Comparison of ENCODE assay signal across 21 cellular contexts in genomic region chr7:98568891-98569290, GRCh38. TPM values are rescaled to one million over a fixed set of nuclear protein-coding genes. Genes with fewer than 3 reads are reported as not detected.
A peak's percentile ranks its signal among the peaks of the same experiment; 100 is the strongest.
DNase-seq lines count a peak whose midpoint lies in the region; ATAC-seq and TF ChIP-seq lines count a peak whose summit lies in the region.
"Had no signal": no experiment of that assay in that cellular context is flagged by ENCODE, and none has a peak within 500 bp of the region (broad histone marks: within the 10 kb centered on the region; RNA-seq: fewer than 3 reads in every experiment).

No MANE protein-coding gene starts in this region.

- H3K36me3 ChIP-seq in Caco-2 (ENCODE audit: control insufficient read depth, insufficient read depth, low read length) = no peaks in the 10 kb centered on the region
- no peaks in the 10 kb centered on the region for H3K36me3 ChIP-seq in neuronal stem cell (replicated peaks in 1 of 2; ENCODE audit: control insufficient read depth in 2 of 2, insufficient read depth in 2 of 2, low read length in 2 of 2)
- no peaks in the 10 kb centered on the region for H3K36me3 ChIP-seq in CD4-positive, alpha-beta memory T cell (ENCODE audit: insufficient read depth, low read length)
- H3K36me3 ChIP-seq: thyroid gland had no signal

- no peaks in the 10 kb centered on the region for H3K79me1 ChIP-seq in neuronal stem cell (ENCODE audit: low read depth, low read length)

- peak overlapping the region; percentile 50 for H3K18ac ChIP-seq in neuronal stem cell (ENCODE audit: low read length)

- H2AFZ ChIP-seq in neuronal stem cell (ENCODE audit: low read length) = no peak overlapping the region

- no peak overlapping the region for H3K23ac ChIP-seq in neuronal stem cell (ENCODE audit: low read depth, low read length, poor library complexity)

- H3K9me3 ChIP-seq in Caco-2 (no peaks in the 10 kb centered on the region), neuronal stem cell (replicated peaks in 1 of 2; ENCODE audit: control insufficient read depth in 2 of 2, insufficient read depth in 1 of 2, low read depth in 1 of 2, low read length in 2 of 2) (peaks cover 0 to 8% of the 10 kb centered on the region in 2 donors)
- H3K9me3 ChIP-seq in CD4-positive, alpha-beta memory T cell (ENCODE audit: control insufficient read depth in 1 of 2, low read length in 2 of 2) = no peaks in the 10 kb centered on the region
- H3K9me3 ChIP-seq: thyroid gland had no signal

- BruUV-seq in Caco-2 (replicated peaks; lab: Mats Ljungman, UMichigan) = no TSS peak

- no peak overlapping the region for H3K4ac ChIP-seq in neuronal stem cell (ENCODE audit: low read length)

- peak overlapping the region; percentile 35 for H3K27ac Mint-ChIP-seq in Caco-2 (ENCODE audit: unreplicated experiment)
- no peak overlapping the region for H3K27ac Mint-ChIP-seq in CD4-positive, alpha-beta memory T cell
- H3K27ac Mint-ChIP-seq: IgD-negative memory B cell had no signal

- H2AK5ac ChIP-seq in neuronal stem cell (ENCODE audit: low read depth, low read length) = no peak overlapping the region

- no peak overlapping the region for H3K4me2 ChIP-seq in neuronal stem cell (ENCODE audit: insufficient read depth, low read length, poor library complexity, severe bottlenecking)
- H3K4me2 ChIP-seq: smooth muscle cell had no signal

- no peak overlapping the region for H4K8ac ChIP-seq in neuronal stem cell (ENCODE audit: low read depth, low read length)

- CTCF ChIA-PET in Caco-2 (lab: Charles Lee) = no interaction called here
- CTCF ChIA-PET in CD4-positive, alpha-beta memory T cell (lab: Charles Lee; ENCODE audit: partially characterized antibody) = no interaction called here

- ATAC-seq in HG03571 (IDR thresholded peaks at IDR 0.05; ENCODE audit: unreplicated experiment) = no peak
- ATAC-seq: activated CD4-positive, CD25-positive, alpha-beta regulatory T cell treated with anti-CD3 and anti-CD28 coated beads, Interleukin-2, amount 50 U/mL, for 24 hours; left lobe of liver had no signal

- POLR2A ChIA-PET in Caco-2 (lab: Charles Lee) = no interaction called here
- POLR2A ChIA-PET in CD4-positive, alpha-beta memory T cell (lab: Charles Lee; ENCODE audit: partially characterized antibody) = no interaction called here

- H3K27me3 Mint-ChIP-seq in Caco-2 (ENCODE audit: insufficient read depth, unreplicated experiment) = peaks cover 13% of the 10 kb centered on the region
- H3K27me3 Mint-ChIP-seq in CD4-positive, alpha-beta memory T cell = peaks cover 0 to 3% of the 10 kb centered on the region in 2 donors

- no peak overlapping the region for H2BK15ac ChIP-seq in neuronal stem cell (ENCODE audit: low read length)

- H3K27me3 ChIP-seq in Caco-2 (replicated peaks; ENCODE audit: control insufficient read depth, insufficient read depth, low read length) = no peaks in the 10 kb centered on the region
- no peaks in the 10 kb centered on the region for H3K27me3 ChIP-seq in neuronal stem cell (ENCODE audit: control insufficient read depth in 3 of 3, insufficient read depth in 3 of 3, low read depth in 1 of 3, low read length in 3 of 3)
- no peaks in the 10 kb centered on the region for H3K27me3 ChIP-seq in CD4-positive, alpha-beta memory T cell (ENCODE audit: insufficient read depth, low read length)
- H3K27me3 ChIP-seq: thyroid gland had no signal

- TF ChIP-seq CTCF in Caco-2 (IDR thresholded peaks at IDR 0.05; ENCODE audit: insufficient read depth in 1 of 2, low read depth in 1 of 2, low read length in 1 of 2, severe bottlenecking in 1 of 2, unreplicated experiment in 1 of 2) = no peak

- H2BK12ac ChIP-seq in neuronal stem cell (ENCODE audit: low read length) = no peak overlapping the region

- H3K4me3 Mint-ChIP-seq in Caco-2 (ENCODE audit: unreplicated experiment) = no peak overlapping the region
- H3K4me3 Mint-ChIP-seq in CD4-positive, alpha-beta memory T cell = no peak overlapping the region
- H3K4me3 Mint-ChIP-seq: IgD-negative memory B cell had no signal

- DNase-seq in Caco-2 = no peak
- peak; percentile 14 for DNase-seq in NCI-H1105 treated with DMSO at 0.1 percent for 48 hours (lab: John Stamatoyannopoulos, UW)
- DNase-seq in neuronal stem cell (ENCODE audit: low spot score) = no peak
- DNase-seq in GM19240 (ENCODE audit: insufficient read length, low spot score) = no peak
- no peak for DNase-seq in CD4-positive, alpha-beta memory T cell
- DNase-seq in GF-D8 (lab: John Stamatoyannopoulos, UW) = no peak
- DNase-seq: amniotic stem cell; central memory CD4-positive, alpha-beta T cell; GDM1; GOT3; NCI-H2171; SIG-M5; T-helper 9 cell; thyroid gland had no signal

- no peak overlapping the region for H3K14ac ChIP-seq in neuronal stem cell (ENCODE audit: low read length)

- no CpG with 5 or more reads among the region's 8 CpGs for WGBS in neuronal stem cell (ENCODE audit: extremely low coverage in 2 of 2, insufficient read length in 2 of 2, insufficient replicate concordance in 1 of 2), 2 donors

- no peaks in the 10 kb centered on the region for H3K36me3 Mint-ChIP-seq in Caco-2 (ENCODE audit: insufficient read depth, unreplicated experiment)
- H3K36me3 Mint-ChIP-seq in CD4-positive, alpha-beta memory T cell = no peaks in the 10 kb centered on the region
- H3K36me3 Mint-ChIP-seq: IgD-negative memory B cell had no signal

- H3K9me3 Mint-ChIP-seq in Caco-2 (ENCODE audit: unreplicated experiment) = peaks cover 13% of the 10 kb centered on the region
- peaks cover 0 to 20% (median 6%) of the 10 kb centered on the region in 8 donors for H3K9me3 Mint-ChIP-seq in CD4-positive, alpha-beta memory T cell

- H2BK5ac ChIP-seq in neuronal stem cell (ENCODE audit: low read length) = no peak overlapping the region

- H3K27ac ChIP-seq in cingulate gyrus (ENCODE audit: low read depth, low read length) (peak overlapping the region; percentile 60), neuronal stem cell (replicated peaks; ENCODE audit: low read length) (no peak overlapping the region)
- no peak overlapping the region for H3K27ac ChIP-seq in CD4-positive, alpha-beta memory T cell (ENCODE audit: low read depth, low read length)
- H3K27ac ChIP-seq: HL-60, thyroid gland had no signal

- no peak overlapping the region for H3K9ac ChIP-seq in neuronal stem cell (ENCODE audit: low read depth, low read length, poor library complexity)

- H2BK120ac ChIP-seq in neuronal stem cell (ENCODE audit: low read depth, low read length) = no peak overlapping the region

- no peaks in the 10 kb centered on the region for H3K4me1 ChIP-seq in Caco-2
- peaks cover 0 to 3% of the 10 kb centered on the region in 2 donors for H3K4me1 ChIP-seq in neuronal stem cell (ENCODE audit: control insufficient read depth in 2 of 2, insufficient read depth in 1 of 2, low read depth in 1 of 2, low read length in 2 of 2)
- H3K4me1 ChIP-seq in CD4-positive, alpha-beta memory T cell (ENCODE audit: insufficient read depth, low read length) = no peaks in the 10 kb centered on the region
- H3K4me1 ChIP-seq: thyroid gland had no signal

- no peak overlapping the region for H3K4me3 ChIP-seq in Caco-2 (ENCODE audit: low read depth, low read length)
- peak overlapping the region in 1 of 2 donors; percentile 36 for H3K4me3 ChIP-seq in neuronal stem cell (ENCODE audit: low read length in 2 of 2)
- H3K4me3 ChIP-seq in CD4-positive, alpha-beta memory T cell (ENCODE audit: low read length in 2 of 2) = no peak overlapping the region
- H3K4me3 ChIP-seq: smooth muscle cell, thyroid gland had no signal

- intact Hi-C loops in Caco-2 (cut with micrococcal nuclease; ENCODE audit: unreplicated experiment) = no loop called here
- intact Hi-C loops in CD4-positive, alpha-beta memory T cell (cut with micrococcal nuclease) = no loop called here

- H4K91ac ChIP-seq in neuronal stem cell (ENCODE audit: low read depth, low read length, poor library complexity) = no peak overlapping the region

- no peaks in the 10 kb centered on the region for H3K4me1 Mint-ChIP-seq in Caco-2 (ENCODE audit: low read depth, unreplicated experiment)
- H3K4me1 Mint-ChIP-seq in CD4-positive, alpha-beta memory T cell = no peaks in the 10 kb centered on the region

RNA-seq across cellular contexts. Expression of gene NPTX2, which starts 48.2 kb away (rescaled TPM):
- total RNA-seq in Caco-2 (2022) = not detected in 2 replicates
- polyA plus RNA-seq in neuronal stem cell (2013, experiment 1 of 2) = 9.2 TPM
- 8.8 TPM for polyA plus RNA-seq in neuronal stem cell (2013, experiment 2 of 2)
- not detected for total RNA-seq in CD4-positive, alpha-beta memory T cell
- polyA plus RNA-seq in CD4-positive, alpha-beta memory T cell = not detected
- polyA plus RNA-seq: IgD-negative memory B cell had no signal
